ENCODE assay signal across 1 cellular context in genomic region chr19:4870025-4870700, GRCh38.
TF ChIP-seq lines count a peak whose summit lies in the region.

No MANE protein-coding gene starts in this region.

TF ChIP-seq in HepG2, 621 proteins besides CTCF, POLR2A, EP300 and RAD21 (continued from another document and continues in another):
- TF ChIP-seq IKZF5 (CRISPR knock-in tag; IDR thresholded peaks at IDR 0.05): peak; percentile 81
- TF ChIP-seq ZSCAN21 (CRISPR knock-in tag; IDR thresholded peaks at IDR 0.05; ENCODE audit: borderline replicate concordance): peak; percentile 30; the same call in 1 of the 2 replicates
- TF ChIP-seq ZMYM4 (CRISPR knock-in tag; IDR thresholded peaks at IDR 0.05): peak; percentile 79
- TF ChIP-seq ZNF800 (CRISPR knock-in tag; IDR thresholded peaks at IDR 0.05): 0 out of 2 replicates have a peak, but pooled peaks have one; percentile 25
- TF ChIP-seq ZNF552 (CRISPR knock-in tag; IDR thresholded peaks at IDR 0.05; ENCODE audit: borderline replicate concordance): no peak
- TF ChIP-seq NR2F1 (CRISPR knock-in tag; IDR thresholded peaks at IDR 0.05): peak in 1 of 2 experiments; percentile 18; a peak in 1 of 4 replicates
- 0 out of 2 replicates have a peak, but pooled peaks have one; percentile 56 for TF ChIP-seq ZNF205 (CRISPR knock-in tag; IDR thresholded peaks at IDR 0.05)
- TF ChIP-seq ZNF776 (CRISPR knock-in tag; IDR thresholded peaks at IDR 0.05): peak; percentile 77; the same call in 1 of the 2 replicates
- TF ChIP-seq MXD1 (CRISPR knock-in tag; IDR thresholded peaks at IDR 0.05): no peak
- no peak for TF ChIP-seq PCBP2 (optimal IDR thresholded peaks at IDR 0.05; ENCODE audit: low read depth, low read length, poor library complexity, severe bottlenecking)
- peak; percentile 80 for TF ChIP-seq NCOA2 (CRISPR knock-in tag; IDR thresholded peaks at IDR 0.05)
- TF ChIP-seq MAFF (IDR thresholded peaks at IDR 0.05; ENCODE audit: low read depth, low read length): peak; percentile 11; the same call in 1 of the 2 replicates
- no peak for TF ChIP-seq ZNF296 (CRISPR knock-in tag; conservative IDR thresholded peaks at IDR 0.05)
- TF ChIP-seq NFE2L1 (CRISPR knock-in tag; IDR thresholded peaks at IDR 0.05; ENCODE audit: borderline replicate concordance): no peak
- no peak for TF ChIP-seq AFF4 (CRISPR knock-in tag; IDR thresholded peaks at IDR 0.05)
- TF ChIP-seq KIAA2018 (CRISPR knock-in tag; IDR thresholded peaks at IDR 0.05; ENCODE audit: borderline replicate concordance): no peak
- TF ChIP-seq MTF2 (CRISPR knock-in tag; IDR thresholded peaks at IDR 0.05; ENCODE audit: borderline replicate concordance): no peak
- no peak for TF ChIP-seq SNAPC5 (CRISPR knock-in tag; IDR thresholded peaks at IDR 0.05; ENCODE audit: borderline replicate concordance)
- no peak for TF ChIP-seq ZNF883 (CRISPR knock-in tag; IDR thresholded peaks at IDR 0.05; ENCODE audit: not compliant biosample characterization)
- TF ChIP-seq ETS1 (CRISPR knock-in tag; IDR thresholded peaks at IDR 0.05): no peak
- no peak for TF ChIP-seq ZNF720 (CRISPR knock-in tag; IDR thresholded peaks at IDR 0.05)
- TF ChIP-seq ZSCAN25 (CRISPR knock-in tag; IDR thresholded peaks at IDR 0.05): peak; percentile 73; the same call in 1 of the 2 replicates
- peak; percentile 78; the same call in 1 of the 2 replicates for TF ChIP-seq THRA (CRISPR knock-in tag; IDR thresholded peaks at IDR 0.05; ENCODE audit: borderline replicate concordance)
- TF ChIP-seq GABPB1 (CRISPR knock-in tag; IDR thresholded peaks at IDR 0.05): peak; percentile 48
- TF ChIP-seq AGO1 (IDR thresholded peaks at IDR 0.05; ENCODE audit: low read depth, low read length, poor library complexity, severe bottlenecking): no peak
- TF ChIP-seq ERF (CRISPR knock-in tag; IDR thresholded peaks at IDR 0.05): peak; percentile 72; the same call in 1 of the 2 replicates
- TF ChIP-seq ZNF839 (CRISPR knock-in tag; IDR thresholded peaks at IDR 0.05; ENCODE audit: borderline replicate concordance): no peak
- TF ChIP-seq POLR2G (IDR thresholded peaks at IDR 0.05; ENCODE audit: low read depth, low read length): no peak
- no peak for TF ChIP-seq EED (CRISPR knock-in tag; IDR thresholded peaks at IDR 0.05)
- peak; percentile 97 for TF ChIP-seq CBX5 (CRISPR knock-in tag; IDR thresholded peaks at IDR 0.05; ENCODE audit: borderline replicate concordance)
- peak; percentile 49 for TF ChIP-seq SP2 (CRISPR knock-in tag; IDR thresholded peaks at IDR 0.05)
- TF ChIP-seq SKI (IDR thresholded peaks at IDR 0.05; ENCODE audit: partially characterized antibody): no peak
- no peak for TF ChIP-seq ZNF781 (CRISPR knock-in tag; IDR thresholded peaks at IDR 0.05; ENCODE audit: borderline replicate concordance, not compliant biosample characterization)
- no peak for TF ChIP-seq ELK4 (CRISPR knock-in tag; IDR thresholded peaks at IDR 0.05; ENCODE audit: borderline replicate concordance)
- TF ChIP-seq ISL2 (CRISPR knock-in tag; IDR thresholded peaks at IDR 0.05): peak; percentile 55; the same call in 1 of the 2 replicates
- peak; percentile 50; the same call in 1 of the 2 replicates for TF ChIP-seq UBTF (CRISPR knock-in tag; IDR thresholded peaks at IDR 0.05)
- no peak for TF ChIP-seq CENPX (CRISPR knock-in tag; IDR thresholded peaks at IDR 0.05)
